ENCODE assay signal across 26 cellular contexts in genomic region chr13:112053744-112054615, GRCh38. TPM values are rescaled to one million over a fixed set of nuclear protein-coding genes. Genes with fewer than 3 reads are reported as not detected.
DNase-seq lines count a peak whose midpoint lies in the region; ATAC-seq and TF ChIP-seq lines count a peak whose summit lies in the region.
"Had no signal": no experiment of that assay in that cellular context is flagged by ENCODE, and none has a peak within 500 bp of the region (broad histone marks: within the 10 kb centered on the region; RNA-seq: fewer than 3 reads in every experiment).

No MANE protein-coding gene starts in this region.

- H2BK120ac ChIP-seq in mesendoderm (ENCODE audit: low read depth, low read length), result no peak overlapping the region

- H3K4me3 ChIP-seq in ectodermal cell (ENCODE audit: insufficient read depth, low read depth, low read length), result peak overlapping the region; percentile 29
- no peak overlapping the region for H3K4me3 ChIP-seq in mesendoderm (ENCODE audit: low read length)
- no peak overlapping the region for H3K4me3 ChIP-seq in PC-9
- no peak overlapping the region for H3K4me3 ChIP-seq in psoas muscle
- H3K4me3 ChIP-seq: vagina had no signal

- peaks cover 13% of the 10 kb centered on the region for H3K4me1 Mint-ChIP-seq in type B pancreatic cell (ENCODE audit: unreplicated experiment)

- no peak overlapping the region for H3K23ac ChIP-seq in mesendoderm (ENCODE audit: low read length)

- H3K9me3 ChIP-seq in ectodermal cell (ENCODE audit: control insufficient read depth, low read length) (no peaks in the 10 kb centered on the region), PC-9 (ENCODE audit: insufficient read depth, low read depth) (no peaks in the 10 kb centered on the region), psoas muscle (no peaks in the 10 kb centered on the region)
- H3K9me3 ChIP-seq: heart left ventricle, vagina had no signal

- no peak overlapping the region for H2AFZ ChIP-seq in PC-9

- no peaks in the 10 kb centered on the region for H3K79me1 ChIP-seq in mesendoderm (ENCODE audit: low read length)

- no peaks in the 10 kb centered on the region for H3K36me3 Mint-ChIP-seq in type B pancreatic cell
- H3K36me3 Mint-ChIP-seq: IgD-negative memory B cell, mesothelial cell of epicardium had no signal

- no peaks in the 10 kb centered on the region for H3K9me2 ChIP-seq in PC-9 (ENCODE audit: insufficient read depth)

- H3K36me3 ChIP-seq in ectodermal cell (ENCODE audit: control insufficient read depth, insufficient read depth, low read length), result no peaks in the 10 kb centered on the region
- H3K36me3 ChIP-seq in mesendoderm (ENCODE audit: control insufficient read depth, insufficient read depth, low read length), result no peaks in the 10 kb centered on the region
- H3K36me3 ChIP-seq in PC-9 (ENCODE audit: low read depth), result no peaks in the 10 kb centered on the region
- no peaks in the 10 kb centered on the region for H3K36me3 ChIP-seq in psoas muscle (ENCODE audit: insufficient read depth in 1 of 2, low read depth in 1 of 2)
- H3K36me3 ChIP-seq: heart left ventricle, vagina had no signal

- intact Hi-C loops in PC-9 (cut with micrococcal nuclease; ENCODE audit: unreplicated experiment), result no loop called here
- intact Hi-C loops in psoas muscle (cut with DNase I), result no loop called here

- no peak overlapping the region for H3K18ac ChIP-seq in mesendoderm (ENCODE audit: low read length)

- no peak for TF ChIP-seq CTCF in type B pancreatic cell (conservative IDR thresholded peaks at IDR 0.05)
- TF ChIP-seq CTCF in PC-9 (conservative IDR thresholded peaks at IDR 0.05), result no peak
- no peak for TF ChIP-seq CTCF in psoas muscle (IDR thresholded peaks at IDR 0.05)

- H3K27ac ChIP-seq in ectodermal cell (ENCODE audit: insufficient read depth, low read depth, low read length, poor library complexity, severe bottlenecking), result no peak overlapping the region
- H3K27ac ChIP-seq in mesendoderm (ENCODE audit: low read depth, low read length), result no peak overlapping the region
- H3K27ac ChIP-seq in PC-9, result no peak overlapping the region
- no peak overlapping the region for H3K27ac ChIP-seq in psoas muscle
- H3K27ac ChIP-seq: C4-2B, heart left ventricle, RWPE1, vagina had no signal

- H3K4me2 ChIP-seq in mesendoderm (ENCODE audit: low read length), result peak overlapping the region; percentile 31
- no peak overlapping the region for H3K4me2 ChIP-seq in PC-9

- WGBS in ectodermal cell, 2 experiments, result 1% methylated on average over 62 to 63 of the region's 63 CpGs
- no CpG with 5 or more reads among the region's 63 CpGs for WGBS in mesendoderm (ENCODE audit: extremely low coverage, insufficient coverage, low lambda C conversion rate)
- WGBS in psoas muscle, 3 donors, result 2 to 4% (median 3%) methylated on average over 47 to 63 of the region's 63 CpGs

- H3K4me3 Mint-ChIP-seq in type B pancreatic cell, result peak overlapping the region; percentile 68
- H3K4me3 Mint-ChIP-seq: activated CD4-positive, alpha-beta T cell treated with anti-CD3 and anti-CD28 coated beads, Interleukin-2, amount 10 ng/mL, durations not matched to agents 24 days and 14 days; effector memory CD8-positive, alpha-beta T cell; mesothelial cell of epicardium had no signal

- H3F3A ChIP-seq in PC-9 (ENCODE audit: insufficient read depth, low read depth), result no peaks in the 10 kb centered on the region

- H2BK5ac ChIP-seq in mesendoderm (ENCODE audit: low read length), result no peak overlapping the region

- H3K4me1 ChIP-seq in ectodermal cell (ENCODE audit: control insufficient read depth, insufficient read depth, low read length) (peaks cover 37% of the 10 kb centered on the region), mesendoderm (ENCODE audit: control insufficient read depth, low read depth, low read length) (no peaks in the 10 kb centered on the region), PC-9 (replicated peaks; ENCODE audit: insufficient read depth) (no peaks in the 10 kb centered on the region), psoas muscle (no peaks in the 10 kb centered on the region)

- H3K79me2 ChIP-seq in mesendoderm (ENCODE audit: control insufficient read depth, insufficient read depth, low read length) (no peaks in the 10 kb centered on the region), PC-9 (ENCODE audit: low read depth) (no peaks in the 10 kb centered on the region)

- H3K9ac ChIP-seq in mesendoderm (ENCODE audit: low read length), result no peak overlapping the region

- H3K56ac ChIP-seq in mesendoderm (ENCODE audit: low read length), result no peak overlapping the region

- H4K20me1 ChIP-seq in PC-9 (ENCODE audit: insufficient read depth), result no peaks in the 10 kb centered on the region

- POLR2A ChIA-PET in PC-9 (lab: Charles Lee; ENCODE audit: unreplicated experiment), result no interaction called here

- no TSS peak for BruUV-seq in PC-9 (replicated peaks; lab: Mats Ljungman, UMichigan)

- CTCF ChIA-PET in PC-9 (lab: Charles Lee), result no interaction called here

- no peaks in the 10 kb centered on the region for H3K9me3 Mint-ChIP-seq in type B pancreatic cell
- H3K9me3 Mint-ChIP-seq: effector memory CD8-positive, alpha-beta T cell; mesothelial cell of epicardium had no signal

- DNase-seq in activated CD8-positive, alpha-beta memory T cell treated with anti-CD3 and anti-CD28 coated beads for 24 hours, result peak; percentile 44
- no peak for DNase-seq in activated CD8-positive, alpha-beta memory T cell treated with anti-CD3 and anti-CD28 coated beads, Interleukin-2, amount 50 U/mL, for 4 hours
- DNase-seq in mesendoderm, result no peak
- DNase-seq in type B pancreatic cell (ENCODE audit: extremely low spot score, unreplicated experiment), result no peak
- no peak for DNase-seq in PC-9
- no peak for DNase-seq in UCSD-AML1 (lab: John Stamatoyannopoulos, UW; ENCODE audit: unreplicated experiment)
- no peak for DNase-seq in psoas muscle
- DNase-seq: activated CD4-positive, alpha-beta T cell treated with anti-CD3 and anti-CD28 coated beads, Interleukin-2, amount 10 ng/mL, durations not matched to agents 24 days and 14 days; activated naive CD4-positive, alpha-beta T cell; anterior cingulate cortex; cerebellar nuclear complex; effector memory CD8-positive, alpha-beta T cell; GDM1; heart left ventricle; NCI-H1436; NCI-H2171 treated with DMSO at 0.1 percent for 48 hours had no signal

- H3K27me3 Mint-ChIP-seq in type B pancreatic cell, result peaks cover 96% of the 10 kb centered on the region

- peaks cover 94% of the 10 kb centered on the region for H3K27me3 ChIP-seq in ectodermal cell (ENCODE audit: control insufficient read depth, insufficient read depth, low read length, poor library complexity, severe bottlenecking)
- peaks cover 70% of the 10 kb centered on the region for H3K27me3 ChIP-seq in mesendoderm (ENCODE audit: insufficient read depth, low read length, poor library complexity)
- H3K27me3 ChIP-seq in PC-9 (ENCODE audit: insufficient read depth, low read depth), result peaks cover 62% of the 10 kb centered on the region
- H3K27me3 ChIP-seq in psoas muscle (ENCODE audit: insufficient read depth in 3 of 3, low read length in 2 of 3), result peaks cover 9 to 100% (median 41%) of the 10 kb centered on the region in 3 donors

- ATAC-seq in psoas muscle, result no peak
- ATAC-seq: effector memory CD8-positive, alpha-beta T cell; heart left ventricle had no signal

- no peak overlapping the region for H3K27ac Mint-ChIP-seq in type B pancreatic cell
- H3K27ac Mint-ChIP-seq: effector memory CD8-positive, alpha-beta T cell; mesothelial cell of epicardium; nephron had no signal

- H4K5ac ChIP-seq in mesendoderm (ENCODE audit: low read length), result no peak overlapping the region

- no peak overlapping the region for H2BK15ac ChIP-seq in mesendoderm (replicated peaks; ENCODE audit: low read depth)

- H2AK5ac ChIP-seq in mesendoderm (ENCODE audit: low read length), result no peak overlapping the region

- H4K8ac ChIP-seq in mesendoderm (ENCODE audit: low read depth, low read length), result no peak overlapping the region

- no peak overlapping the region for H3K4ac ChIP-seq in mesendoderm (ENCODE audit: low read depth, low read length)

RNA-seq across cellular contexts. Expression of gene SOX1, which starts 13.0 kb away (rescaled TPM):
- 48.3 TPM for polyA plus RNA-seq in ectodermal cell (2013, experiment 1 of 4)
- 50.4 TPM for polyA plus RNA-seq in ectodermal cell (2013, experiment 2 of 4)
- 44.7 TPM for polyA plus RNA-seq in ectodermal cell (2013, experiment 3 of 4)
- polyA plus RNA-seq in ectodermal cell (2013, experiment 4 of 4), result 48.0 TPM
- 0.03 TPM for polyA plus RNA-seq in mesendoderm (2013, experiment 1 of 2)
- polyA plus RNA-seq in mesendoderm (2013, experiment 2 of 2), result 0.01 TPM
- 0.17 and 1.3 TPM in 2 replicates for total RNA-seq in type B pancreatic cell (ENCODE audit: low replicate concordance)
- not detected in 2 replicates for total RNA-seq in PC-9 (2021)
- total RNA-seq in psoas muscle, result not detected
- not detected for polyA plus RNA-seq in psoas muscle
- total RNA-seq: activated CD4-positive, alpha-beta T cell treated with anti-CD3 and anti-CD28 coated beads, Interleukin-2, amount 10 ng/mL, durations not matched to agents 24 days and 14 days; fibroblast of lung; heart left ventricle; kidney epithelial cell; MCF 10A; mesothelial cell of epicardium; vagina had no signal
- polyA plus RNA-seq: fibroblast of lung, heart left ventricle, IgD-negative memory B cell had no signal
